22 cellular contexts compared by ENCODE assay signal in the genomic region with DNA sequence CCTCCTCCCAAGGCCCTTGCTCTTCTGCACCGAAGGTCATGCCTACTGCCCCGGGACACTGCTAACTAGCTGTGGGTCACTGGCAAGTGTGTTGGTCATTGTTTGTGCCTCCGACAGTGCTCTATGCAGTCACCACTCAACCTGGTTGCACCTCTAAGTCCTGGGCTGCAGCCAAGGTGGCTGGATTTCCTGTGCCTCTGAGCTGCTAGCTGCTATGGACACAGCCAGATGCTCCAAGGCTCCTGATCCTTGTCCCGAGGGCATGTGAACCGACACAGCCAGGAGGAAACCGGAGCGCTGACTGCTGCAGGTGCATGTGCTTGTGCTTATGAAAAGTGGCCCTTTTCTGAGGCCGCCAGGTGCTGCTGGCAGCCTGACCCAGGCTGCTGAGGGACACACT. TPM values are rescaled to one million over a fixed set of nuclear protein-coding genes. Genes with fewer than 3 reads are reported as not detected.
DNase-seq lines count a peak whose midpoint lies in the region; ATAC-seq and TF ChIP-seq lines count a peak whose summit lies in the region.
"Had no signal": no experiment of that assay in that cellular context is flagged by ENCODE, and none has a peak within 500 bp of the region (broad histone marks: within the 10 kb centered on the region; RNA-seq: fewer than 3 reads in every experiment).

No MANE protein-coding gene starts in this region.

- H3K36me3 ChIP-seq in BLaER1 treated with 17β-estradiol and CSF1 and Interleukin-3, amounts not matched to agents 10 nM and 100 nM, result no peaks in the 10 kb centered on the region
- H3K36me3 ChIP-seq in KOPT-K1 (ENCODE audit: insufficient read depth, low read length) (no peaks in the 10 kb centered on the region), endodermal cell (ENCODE audit: control insufficient read depth, insufficient read depth, low read length) (no peaks in the 10 kb centered on the region), GM23338 (ENCODE audit: insufficient read depth) (no peaks in the 10 kb centered on the region)
- H3K36me3 ChIP-seq: adrenal gland, brain microvascular endothelial cell, gastroesophageal sphincter, uterus had no signal

- peaks cover 0 to 4% (median 0%) of the 10 kb centered on the region in 11 experiments; a peak in 1 of 22 replicates for H3K27me3 ChIP-seq in BLaER1 treated with 17β-estradiol and CSF1 and Interleukin-3, amounts not matched to agents 10 nM and 100 nM
- no peaks in the 10 kb centered on the region for H3K27me3 ChIP-seq in endodermal cell (ENCODE audit: control insufficient read depth, insufficient read depth, low read length, poor library complexity, severe bottlenecking)
- no peaks in the 10 kb centered on the region for H3K27me3 ChIP-seq in GM23338 (ENCODE audit: insufficient read depth)
- H3K27me3 ChIP-seq: brain microvascular endothelial cell, gastroesophageal sphincter, uterus had no signal

- WGBS in endodermal cell (ENCODE audit: insufficient coverage in 1 of 2, insufficient read length in 1 of 2), 2 experiments, result 90 to 96% methylated on average over 7 to 8 of the region's 8 CpGs

- no peak overlapping the region for H3K4me3 ChIP-seq in BLaER1 treated with 17β-estradiol and CSF1 and Interleukin-3, amounts not matched to agents 10 nM and 100 nM
- H3K4me3 ChIP-seq in endodermal cell (ENCODE audit: low read length), result no peak overlapping the region
- no peak overlapping the region for H3K4me3 ChIP-seq in GM23338
- H3K4me3 ChIP-seq: adrenal gland, gastroesophageal sphincter, lung, psoas muscle, uterus had no signal

- no peaks in the 10 kb centered on the region for H3K9me3 ChIP-seq in BLaER1 treated with 17β-estradiol and CSF1 and Interleukin-3, amounts not matched to agents 10 nM and 100 nM (replicated peaks in 1 of 11)
- H3K9me3 ChIP-seq in KOPT-K1 (ENCODE audit: insufficient read depth, low read length, poor library complexity, severe bottlenecking) (no peaks in the 10 kb centered on the region), endodermal cell (ENCODE audit: control insufficient read depth, low read length) (no peaks in the 10 kb centered on the region)
- H3K9me3 ChIP-seq: adrenal gland, gastroesophageal sphincter, psoas muscle, uterus had no signal

- no peaks in the 10 kb centered on the region for H3K79me2 ChIP-seq in GM23338 (replicated peaks; ENCODE audit: insufficient read depth)

- H3K4me1 Mint-ChIP-seq in endodermal cell, result peaks cover 5% of the 10 kb centered on the region
- no peaks in the 10 kb centered on the region for H3K4me1 Mint-ChIP-seq in GM23338
- H3K4me1 Mint-ChIP-seq: H9 had no signal

- H3K9ac ChIP-seq in BLaER1 treated with 17β-estradiol and CSF1 and Interleukin-3, amounts not matched to agents 10 nM and 100 nM, result no peak overlapping the region
- no peak overlapping the region for H3K9ac ChIP-seq in endodermal cell (ENCODE audit: extremely low read depth, low read length, poor library complexity, severe bottlenecking)

- H3K4me1 ChIP-seq in BLaER1 treated with 17β-estradiol and CSF1 and Interleukin-3, amounts not matched to agents 10 nM and 100 nM, result peaks cover 29 to 54% (median 49%) of the 10 kb centered on the region in 10 experiments
- H3K4me1 ChIP-seq in endodermal cell (ENCODE audit: control insufficient read depth, insufficient read depth, low read length) (no peaks in the 10 kb centered on the region), GM23338 (ENCODE audit: insufficient read depth) (no peaks in the 10 kb centered on the region)
- H3K4me1 ChIP-seq: adrenal gland, gastroesophageal sphincter, psoas muscle, uterus had no signal

- H3K36me3 Mint-ChIP-seq in endodermal cell (ENCODE audit: low read depth) (no peaks in the 10 kb centered on the region), GM23338 (ENCODE audit: low read depth) (no peaks in the 10 kb centered on the region)

- DNase-seq in NCI-H526 (lab: John Stamatoyannopoulos, UW), result peak; percentile 8 to 72
- peak; percentile 41 for DNase-seq in endodermal cell
- DNase-seq in GM23338 (ENCODE audit: low spot score), result no peak
- DNase-seq in HCEC 1CT, result no peak
- DNase-seq: activated CD4-positive, alpha-beta T cell treated with anti-CD3 and anti-CD28 coated beads, Interleukin-2, amount 50 U/mL, for 1 hour; activated gamma-delta T cell treated with Interleukin-2 at 50 U/mL for 16 hours; brain microvascular endothelial cell; effector memory CD8-positive, alpha-beta T cell; GDM1; H9; Kasumi-1; NK-92 treated with Interleukin-12 subunit alpha and Interleukin-12 subunit beta, amount 100 ng/mL, for 24 hours; psoas muscle; T-helper 2 cell; uterus had no signal

- H3K9me3 Mint-ChIP-seq in endodermal cell, result no peaks in the 10 kb centered on the region
- no peaks in the 10 kb centered on the region for H3K9me3 Mint-ChIP-seq in GM23338
- H3K9me3 Mint-ChIP-seq: effector memory CD8-positive, alpha-beta T cell; H9 had no signal

- TF ChIP-seq CTCF in endodermal cell (conservative IDR thresholded peaks at IDR 0.05) (no peak), GM23338 (conservative IDR thresholded peaks at IDR 0.05; ENCODE audit: low read depth in 2 of 2) (no peak)

- no peaks in the 10 kb centered on the region for H3K9me2 ChIP-seq in GM23338 (ENCODE audit: insufficient read depth)

- ATAC-seq in GM18867 (IDR thresholded peaks at IDR 0.05; ENCODE audit: unreplicated experiment) (no peak), HG02610 (IDR thresholded peaks at IDR 0.05; ENCODE audit: unreplicated experiment) (no peak), GM23338 (no peak)
- ATAC-seq: effector memory CD8-positive, alpha-beta T cell; gastroesophageal sphincter; psoas muscle had no signal

- H3K4me3 Mint-ChIP-seq in endodermal cell (no peak overlapping the region), GM23338 (no peak overlapping the region)
- H3K4me3 Mint-ChIP-seq: effector memory CD8-positive, alpha-beta T cell; H9 had no signal

- H3K27ac ChIP-seq in BLaER1 treated with 17β-estradiol and CSF1 and Interleukin-3, amounts not matched to agents 10 nM and 100 nM, result peak overlapping the region in 1 of 11 experiments; percentile 89; a peak in 1 of 22 replicates
- H3K27ac ChIP-seq in KOPT-K1 (ENCODE audit: low read depth, low read length, poor library complexity, severe bottlenecking) (peak overlapping the region; percentile 99), endodermal cell (ENCODE audit: low read depth, low read length) (no peak overlapping the region), GM23338 (ENCODE audit: low read depth) (no peak overlapping the region)
- H3K27ac ChIP-seq: adrenal gland, brain microvascular endothelial cell, gastroesophageal sphincter, psoas muscle, uterus had no signal

- H3F3A ChIP-seq in GM23338 (replicated peaks; ENCODE audit: low read depth), result no peaks in the 10 kb centered on the region

- peaks cover 0 to 4% (median 0%) of the 10 kb centered on the region in 11 experiments; a peak in 1 of 22 replicates for H4K20me1 ChIP-seq in BLaER1 treated with 17β-estradiol and CSF1 and Interleukin-3, amounts not matched to agents 10 nM and 100 nM
- no peaks in the 10 kb centered on the region for H4K20me1 ChIP-seq in GM23338 (replicated peaks; ENCODE audit: insufficient read depth)

- peak overlapping the region in 8 of 11 experiments; percentile 15 to 90 (median 80); a peak in 10 of 22 replicates for H3K4me2 ChIP-seq in BLaER1 treated with 17β-estradiol and CSF1 and Interleukin-3, amounts not matched to agents 10 nM and 100 nM
- no peak overlapping the region for H3K4me2 ChIP-seq in GM23338

- H3K27me3 Mint-ChIP-seq in endodermal cell (ENCODE audit: insufficient read depth) (peaks cover 2% of the 10 kb centered on the region), GM23338 (ENCODE audit: insufficient read depth, low read depth, poor library complexity) (peaks cover 10% of the 10 kb centered on the region)
- H3K27me3 Mint-ChIP-seq: effector memory CD8-positive, alpha-beta T cell had no signal

- no peak overlapping the region for H3K27ac Mint-ChIP-seq in endodermal cell
- no peak overlapping the region for H3K27ac Mint-ChIP-seq in GM23338

- H2AFZ ChIP-seq in GM23338, result no peak overlapping the region

TF ChIP-seq in GM23338, 12 proteins besides CTCF, POLR2A, EP300 and RAD21:
- TF ChIP-seq STAT1 (IDR thresholded peaks at IDR 0.05; ENCODE audit: unreplicated experiment) (no peak), NANOG (IDR thresholded peaks at IDR 0.05; ENCODE audit: borderline replicate concordance) (no peak), JUNB (IDR thresholded peaks at IDR 0.05; ENCODE audit: unreplicated experiment) (no peak), ZNF114 (CRISPR knock-in tag; IDR thresholded peaks at IDR 0.05) (no peak), POLR2AphosphoS5 (IDR thresholded peaks at IDR 0.05; ENCODE audit: low read depth) (no peak), ZNF331 (CRISPR knock-in tag; IDR thresholded peaks at IDR 0.05; ENCODE audit: low read depth) (no peak), EZH2 (IDR thresholded peaks at IDR 0.05; ENCODE audit: low read depth, unreplicated experiment) (no peak)
- TF ChIP-seq, protein P1, sequence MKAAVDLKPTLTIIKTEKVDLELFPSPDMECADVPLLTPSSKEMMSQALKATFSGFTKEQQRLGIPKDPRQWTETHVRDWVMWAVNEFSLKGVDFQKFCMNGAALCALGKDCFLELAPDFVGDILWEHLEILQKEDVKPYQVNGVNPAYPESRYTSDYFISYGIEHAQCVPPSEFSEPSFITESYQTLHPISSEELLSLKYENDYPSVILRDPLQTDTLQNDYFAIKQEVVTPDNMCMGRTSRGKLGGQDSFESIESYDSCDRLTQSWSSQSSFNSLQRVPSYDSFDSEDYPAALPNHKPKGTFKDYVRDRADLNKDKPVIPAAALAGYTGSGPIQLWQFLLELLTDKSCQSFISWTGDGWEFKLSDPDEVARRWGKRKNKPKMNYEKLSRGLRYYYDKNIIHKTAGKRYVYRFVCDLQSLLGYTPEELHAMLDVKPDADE (IDR thresholded peaks at IDR 0.05), result no peak

RNA-seq across cellular contexts. Expression of a gene that starts 14.7 kb away (rescaled TPM):
- 1 to 10 TPM; 2.0 to 3.1 TPM for total RNA-seq in endodermal cell
- 1.00 TPM for polyA plus RNA-seq in endodermal cell (2013, experiment 1 of 2)
- polyA plus RNA-seq in endodermal cell (2013, experiment 2 of 2), result 1.4 TPM
- 1.3 and 2.9 TPM in 2 replicates for total RNA-seq in GM23338 (2014; rRNA removed; shearing (Covaris generic))
- polyA plus RNA-seq in GM23338 (2016; fragmentation: Nextera tagmentation; extraction: Ambion mirVana), result 0.68 and 0.73 TPM in 2 replicates

Comparison
In these comparisons a context has a peak if more than half of its experiments do, and no peak if none do; other contexts are left out.
1. DNase-seq: peak in NCI-H526 (2 of 2) and endodermal cell (single experiment); none in GM23338 (single experiment) and HCEC 1CT (single experiment).